In the genomic region with DNA sequence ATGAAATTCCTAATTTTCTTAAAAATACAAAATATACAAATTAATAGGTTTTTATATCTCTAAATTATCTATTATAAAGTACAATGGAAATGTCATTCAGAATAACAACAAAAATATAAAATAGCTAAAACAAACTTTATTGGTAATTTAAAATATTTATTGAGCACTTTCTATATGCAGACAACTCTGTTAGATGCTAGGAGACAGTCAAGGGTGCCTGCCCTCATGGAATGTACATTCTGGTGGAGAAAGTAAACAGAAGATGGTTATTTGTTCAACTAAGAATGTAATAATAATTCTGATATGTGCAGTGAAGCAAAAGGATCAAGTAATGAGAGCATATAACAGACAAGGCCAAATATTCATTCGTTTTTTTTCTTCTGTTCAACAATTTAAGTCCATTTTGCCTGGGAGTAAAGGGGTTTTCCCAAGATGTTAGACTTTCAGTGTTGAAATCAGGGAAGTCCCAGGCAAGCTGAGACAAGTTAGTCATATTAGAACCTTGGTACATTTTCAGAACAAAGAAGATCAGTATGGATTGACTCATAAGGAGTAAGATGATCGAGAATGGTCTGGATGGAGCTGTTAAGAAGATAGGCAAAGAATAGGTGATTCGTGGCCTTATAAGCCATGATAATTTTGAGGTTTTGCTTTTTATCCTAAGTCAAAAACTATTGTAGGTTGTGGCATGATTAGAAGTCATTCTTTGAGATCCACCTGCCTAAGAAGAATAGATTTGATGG, we compare ENCODE assay signal across 8 cellular contexts.
A peak's percentile ranks its signal among the peaks of the same experiment; 100 is the strongest.
DNase-seq lines count a peak whose midpoint lies in the region; ATAC-seq and FAIRE-seq lines count a peak whose summit lies in the region.

No MANE protein-coding gene starts in this region.

- FAIRE-seq in urothelium cell line (lab: Jason Lieb, UNC), result no peak

- peak; percentile 90 for ATAC-seq in GM19043 (IDR thresholded peaks at IDR 0.05; ENCODE audit: low read depth, unreplicated experiment)
- peak; percentile 98 for ATAC-seq in HG03045 (IDR thresholded peaks at IDR 0.05; ENCODE audit: unreplicated experiment)

- peak; percentile 67 for DNase-seq in CD1c-positive myeloid dendritic cell (ENCODE audit: extremely low spot score)
- peak; percentile 35 for DNase-seq in astrocyte of the hippocampus (ENCODE audit: low read depth, low spot score)
- DNase-seq in occipital lobe (lab: John Stamatoyannopoulos, UW), result no peak
- no peak for DNase-seq in stimulated activated CD4-positive, alpha-beta T cell treated with anti-CD3 and anti-CD28 coated beads, Interleukin-1b, Interleukin-23, amount 100 ng/mL, for 48 hours
- no peak for DNase-seq in cerebellar nuclear complex (lab: John Stamatoyannopoulos, UW)
- DNase-seq in urothelium cell line (ENCODE audit: low spot score), result no peak

Comparison
In these comparisons a context has a peak if more than half of its experiments do, and no peak if none do; other contexts are left out.
1. DNase-seq: peak in CD1c-positive myeloid dendritic cell (single experiment) and astrocyte of the hippocampus (single experiment); none in occipital lobe (single experiment), stimulated activated CD4-positive, alpha-beta T cell treated with anti-CD3 and anti-CD28 coated beads, Interleukin-1b, Interleukin-23, amount 100 ng/mL, for 48 hours (single experiment), cerebellar nuclear complex (0 of 2) and urothelium cell line (single experiment).